ENCODE assay signal across 9 cellular contexts in the genomic region with DNA sequence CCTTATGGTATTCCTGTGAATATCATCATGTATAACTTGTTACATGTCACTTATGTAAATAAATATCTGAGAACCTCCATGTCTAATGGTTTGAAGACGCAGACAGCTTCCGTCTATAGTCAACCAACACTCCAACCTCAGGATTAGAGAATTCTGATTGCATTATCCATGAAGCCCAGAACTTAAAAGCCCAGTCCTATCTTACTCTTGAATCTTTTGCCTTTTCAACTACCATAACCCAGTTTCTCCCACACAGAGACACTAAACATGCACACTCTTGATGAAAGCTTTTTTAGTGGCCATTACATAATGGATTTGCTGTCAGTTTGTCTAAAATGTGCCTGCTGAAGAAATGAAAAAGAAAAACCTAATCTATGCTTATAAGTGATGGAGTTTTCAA.
"Had no signal": no experiment of that assay in that cellular context is flagged by ENCODE, and none has a peak within 500 bp of the region (broad histone marks: within the 10 kb centered on the region; RNA-seq: fewer than 3 reads in every experiment).

No MANE protein-coding gene starts in this region.

- H3K27ac ChIP-seq: GM23248 had no signal

- H3K9ac ChIP-seq: GM23248 had no signal

- H3K4me3 ChIP-seq: GM23248, HAP-1, K562 had no signal

- ATAC-seq: HCT116, K562 had no signal

- FAIRE-seq: HTR-8/SVneo, K562 had no signal

- H3K4me3 Mint-ChIP-seq: HFFc6 had no signal

- H3K36me3 ChIP-seq: HAP-1 had no signal

- H3K9me3 ChIP-seq: HAP-1 had no signal

- H3K9me3 Mint-ChIP-seq: HFFc6 had no signal

- DNase-seq: GM23248, GOT3, H7, HFFc6, IMR-90 had no signal

- H3K27ac Mint-ChIP-seq: HFFc6 had no signal

- H2AFZ ChIP-seq: GM23248 had no signal

- H3K4me1 ChIP-seq: HAP-1 had no signal
